ENCODE assay signal across 17 cellular contexts in genomic region chr13:29319451-29319850, GRCh38.
A peak's percentile ranks its signal among the peaks of the same experiment; 100 is the strongest.
DNase-seq lines count a peak whose midpoint lies in the region; ATAC-seq and TF ChIP-seq lines count a peak whose summit lies in the region.
"Had no signal": no experiment of that assay in that cellular context is flagged by ENCODE, and none has a peak within 500 bp of the region (broad histone marks: within the 10 kb centered on the region; RNA-seq: fewer than 3 reads in every experiment).

No MANE protein-coding gene starts in this region.

- no peak overlapping the region for H2BK12ac ChIP-seq in H9 (ENCODE audit: insufficient read length, low read depth, low read length)

- H4K8ac ChIP-seq in H9 (replicated peaks; ENCODE audit: insufficient read length, low read depth, low read length) = no peak overlapping the region

- no peak overlapping the region for H2BK5ac ChIP-seq in H9 (ENCODE audit: insufficient read length, low read length)

- H3K9me3 Mint-ChIP-seq in H9 = peaks cover 0 to 4% of the 10 kb centered on the region in 2 experiments; a peak in 2 of 5 replicates

- no peaks in the 10 kb centered on the region for H4K20me1 ChIP-seq in H9 (ENCODE audit: control insufficient read depth, insufficient read depth, insufficient read length)

- no peak overlapping the region for H3K23ac ChIP-seq in H9 (ENCODE audit: insufficient read length, low read depth, low read length)

- peaks cover 0 to 7% of the 10 kb centered on the region in 2 experiments; a peak in 3 of 4 replicates for H3K4me1 Mint-ChIP-seq in H9
- H3K4me1 Mint-ChIP-seq: CD14-positive monocyte had no signal

- no peak overlapping the region for H3K4me3 Mint-ChIP-seq in H9

- no peaks in the 10 kb centered on the region; a peak in 2 of 7 replicates for H3K36me3 Mint-ChIP-seq in H9 (ENCODE audit: insufficient read depth in 1 of 3, low read depth in 3 of 3)
- H3K36me3 Mint-ChIP-seq: CD14-positive monocyte had no signal

- DNase-seq in H9 = peak; percentile 72
- no peak for DNase-seq in ascending aorta (ENCODE audit: low spot score in 2 of 2)
- DNase-seq in iPS-NIHi7 (ENCODE audit: extremely low spot score) = peak; percentile 74
- DNase-seq in retina = peak; percentile 27
- DNase-seq in putamen (ENCODE audit: low spot score) = no peak
- DNase-seq in DMS114 treated with DMSO at 0.1 percent for 48 hours (lab: John Stamatoyannopoulos, UW; ENCODE audit: unreplicated experiment) = no peak
- DNase-seq: Caco-2, DMS53, Karpas-422, NCI-H1417, NCI-H1930, NCI-H2171, NCI-H82, Peyer's patch had no signal

- no peak overlapping the region for H2BK120ac ChIP-seq in H9 (ENCODE audit: low read depth, low read length, poor library complexity, severe bottlenecking)

- H3K27me3 Mint-ChIP-seq in H9 (ENCODE audit: low read depth) = no peaks in the 10 kb centered on the region

- H3K9me3 ChIP-seq in H9 (ENCODE audit: control insufficient read depth, low read depth, low read length) = no peaks in the 10 kb centered on the region
- no peaks in the 10 kb centered on the region for H3K9me3 ChIP-seq in ascending aorta
- H3K9me3 ChIP-seq: Caco-2, Peyer's patch had no signal

- H3K4ac ChIP-seq in H9 (ENCODE audit: low read depth, low read length) = no peak overlapping the region

- no peak overlapping the region for H3K18ac ChIP-seq in H9 (ENCODE audit: insufficient read length, low read depth, low read length)

- H3K4me1 ChIP-seq in H9 (ENCODE audit: insufficient read depth, low read length) (no peaks in the 10 kb centered on the region; the same call in 1 of the 2 replicates), ascending aorta (peaks cover 0 to 5% of the 10 kb centered on the region in 2 donors)
- H3K4me1 ChIP-seq: Caco-2, Peyer's patch had no signal

- no peaks in the 10 kb centered on the region for H3K79me2 ChIP-seq in H9 (ENCODE audit: insufficient read depth, low read length)

- H4K91ac ChIP-seq in H9 (ENCODE audit: insufficient read length, low read depth, low read length) = no peak overlapping the region

- no peak overlapping the region for H2AK5ac ChIP-seq in H9 (ENCODE audit: insufficient read length, low read length)

- no peak overlapping the region for H3K14ac ChIP-seq in H9 (ENCODE audit: insufficient read depth, low read length)

- H2BK20ac ChIP-seq in H9 (ENCODE audit: low read depth, low read length, poor library complexity, severe bottlenecking) = no peak overlapping the region

- no peak overlapping the region for H3K9ac ChIP-seq in H9 (ENCODE audit: extremely low read depth, insufficient read length, low read length)

- no peak overlapping the region for H3T11ph ChIP-seq in H9 (ENCODE audit: low read length)

- no peak overlapping the region for H4K5ac ChIP-seq in H9 (ENCODE audit: insufficient read length, low read depth, low read length)

- no peak overlapping the region; a peak in 1 of 7 replicates for H3K27ac Mint-ChIP-seq in H9
- H3K27ac Mint-ChIP-seq: CD14-positive monocyte had no signal

- H3K79me1 ChIP-seq in H9 (ENCODE audit: insufficient read depth, low read depth, low read length, poor library complexity, severe bottlenecking) = no peaks in the 10 kb centered on the region

- H3K23me2 ChIP-seq in H9 (ENCODE audit: insufficient read length, low read depth, low read length, poor library complexity, severe bottlenecking) = no peaks in the 10 kb centered on the region

- peak overlapping the region in 1 of 2 donors; percentile 53 for H3K4me3 ChIP-seq in ascending aorta
- H3K4me3 ChIP-seq: Peyer's patch had no signal

- TF ChIP-seq CTCF in H9 (conservative IDR thresholded peaks at IDR 0.05) (peak; percentile 57), ascending aorta (IDR thresholded peaks at IDR 0.05) (peak in 1 of 3 experiments; percentile 32)

- no peak overlapping the region for H3K4me2 ChIP-seq in H9 (ENCODE audit: insufficient read depth, insufficient read length, low read length)

- no CpG with 5 or more reads among the region's 9 CpGs for WGBS in H9 (ENCODE audit: extremely low coverage, insufficient read length, low lambda C conversion rate)

- H2BK15ac ChIP-seq in H9 (ENCODE audit: low read depth, low read length) = no peak overlapping the region

- H2AFZ ChIP-seq in H9 (ENCODE audit: low read length) = no peak overlapping the region

- no peaks in the 10 kb centered on the region for H3K36me3 ChIP-seq in ascending aorta
- H3K36me3 ChIP-seq: Peyer's patch had no signal

- intact Hi-C loops in ascending aorta (cut with DNase I) = no loop called here

- H3K56ac ChIP-seq in H9 (ENCODE audit: insufficient read length, low read depth, low read length) = no peak overlapping the region

- H3K27me3 ChIP-seq in H9 (ENCODE audit: insufficient read depth, low read length) = no peaks in the 10 kb centered on the region
- H3K27me3 ChIP-seq in ascending aorta = no peaks in the 10 kb centered on the region
- H3K27me3 ChIP-seq: Peyer's patch had no signal

- no peak overlapping the region for H3K27ac ChIP-seq in H9 (ENCODE audit: insufficient read length, low read depth, low read length)
- peak overlapping the region; percentile 68 to 72 for H3K27ac ChIP-seq in ascending aorta
- H3K27ac ChIP-seq: Peyer's patch had no signal

- ATAC-seq in HG03039 (IDR thresholded peaks at IDR 0.05; ENCODE audit: unreplicated experiment) (no peak), HG02642 (IDR thresholded peaks at IDR 0.05; ENCODE audit: poor library complexity, unreplicated experiment) (no peak)

Comparison
In these comparisons a context has a peak if more than half of its experiments do, and no peak if none do; other contexts are left out.
1. DNase-seq: peak in H9 (single experiment), iPS-NIHi7 (single experiment) and retina (single experiment); none in ascending aorta (0 of 2), putamen (single experiment) and DMS114 treated with DMSO at 0.1 percent for 48 hours (single experiment).